In the genomic region with DNA sequence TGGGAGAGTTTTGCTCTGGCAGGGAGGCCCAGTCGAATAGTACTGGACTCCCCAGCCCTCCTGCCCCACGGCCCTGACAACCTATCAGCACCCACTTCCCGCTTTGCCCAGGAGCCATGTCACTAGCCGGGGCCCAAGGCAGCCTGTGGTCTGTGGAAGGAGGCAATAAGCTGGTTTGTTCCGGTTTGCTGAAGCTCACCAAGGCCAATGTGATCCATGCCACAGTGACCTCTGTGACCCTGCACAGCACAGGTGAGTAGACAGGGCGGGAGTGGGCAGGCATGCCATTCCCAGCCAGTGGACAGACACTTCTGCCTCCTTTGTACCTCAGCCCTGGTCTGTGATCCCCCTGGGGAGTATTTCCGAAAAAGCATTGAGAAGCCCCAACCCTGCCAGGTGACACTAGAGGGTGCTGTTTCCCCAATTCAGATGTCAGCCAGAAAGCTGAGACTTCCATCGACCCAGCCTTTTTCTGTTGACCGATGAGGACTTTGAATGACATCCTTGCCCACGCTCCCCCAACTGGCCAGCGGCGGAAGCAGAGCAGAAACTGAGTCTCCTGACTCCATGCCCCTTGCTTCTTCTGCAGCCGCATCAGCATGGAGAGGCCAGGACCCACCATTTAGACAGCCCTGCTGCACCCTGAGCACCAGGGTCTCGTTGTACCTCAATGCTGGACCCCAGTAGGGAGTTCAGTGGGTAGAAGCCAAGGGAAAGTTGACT, we compare ENCODE assay signal across 8 cellular contexts. TPM values are rescaled to one million over a fixed set of nuclear protein-coding genes. Genes with fewer than 3 reads are reported as not detected.
DNase-seq lines count a peak whose midpoint lies in the region; ATAC-seq and TF ChIP-seq lines count a peak whose summit lies in the region.

No MANE protein-coding gene starts in this region.

- H3K4me1 ChIP-seq in mucosa of descending colon (ENCODE audit: low read depth) = peaks cover 5% of the 10 kb centered on the region

- intact Hi-C loops in mucosa of descending colon (cut with DNase I, micrococcal nuclease) = loop anchor here in 1 of 2 donors (10.0 kb wide), 2 partner anchors 67 to 197 kb away; no protein-coding TSS in a partner anchor

- peaks cover 12% of the 10 kb centered on the region for H3K4me1 Mint-ChIP-seq in activated CD4-positive, alpha-beta T cell treated with anti-CD3 and anti-CD28 coated beads, Interleukin-2, amount 10 ng/mL, durations not matched to agents 7 days and 5 days

- ATAC-seq in GM18520 (IDR thresholded peaks at IDR 0.05; ENCODE audit: unreplicated experiment) = peak; percentile 49
- ATAC-seq in HG03139 (IDR thresholded peaks at IDR 0.05; ENCODE audit: unreplicated experiment) = peak; percentile 63
- peak; percentile 79 for ATAC-seq in mucosa of descending colon

- peak; percentile 85 for DNase-seq in AG20443 (ENCODE audit: low spot score)
- DNase-seq in NCI-H748 (lab: John Stamatoyannopoulos, UW; ENCODE audit: unreplicated experiment) = peak; percentile 84
- peak; percentile 64 for DNase-seq in activated CD4-positive, alpha-beta T cell treated with anti-CD3 and anti-CD28 coated beads, Interleukin-2, amount 10 ng/mL, durations not matched to agents 7 days and 5 days
- DNase-seq in effector CD8-positive, alpha-beta T cell (lab: John Stamatoyannopoulos, UW) = peak; percentile 27
- DNase-seq in mucosa of descending colon = peak in 2 of 3 donors; percentile 56 to 73
- peak; percentile 72 for DNase-seq in stromal cell of bone marrow (ENCODE audit: low read depth)

- H3K36me3 ChIP-seq in mucosa of descending colon (ENCODE audit: low read depth) = no peaks in the 10 kb centered on the region

- H3K4me3 ChIP-seq in mucosa of descending colon = no peak overlapping the region

- H3K9me3 Mint-ChIP-seq in activated CD4-positive, alpha-beta T cell treated with anti-CD3 and anti-CD28 coated beads, Interleukin-2, amount 10 ng/mL, durations not matched to agents 7 days and 5 days = no peaks in the 10 kb centered on the region

- H3K27ac Mint-ChIP-seq in activated CD4-positive, alpha-beta T cell treated with anti-CD3 and anti-CD28 coated beads, Interleukin-2, amount 10 ng/mL, durations not matched to agents 7 days and 5 days = peak overlapping the region; percentile 34

- no peaks in the 10 kb centered on the region for H3K9me3 ChIP-seq in mucosa of descending colon

- TF ChIP-seq CTCF in mucosa of descending colon (IDR thresholded peaks at IDR 0.05) = peak; percentile 41

- H3K27me3 Mint-ChIP-seq in activated CD4-positive, alpha-beta T cell treated with anti-CD3 and anti-CD28 coated beads, Interleukin-2, amount 10 ng/mL, durations not matched to agents 7 days and 5 days = no peaks in the 10 kb centered on the region

- POLR2A ChIA-PET in activated CD4-positive, alpha-beta T cell treated with anti-CD3 and anti-CD28 coated beads, Interleukin-2, amount 10 ng/mL, durations not matched to agents 7 days and 5 days (lab: Charles Lee) = interaction anchor here (0.6 kb wide), 1 partner anchor 72 kb away, joined by 3 read pairs; no protein-coding TSS in a partner anchor

- CTCF ChIA-PET in activated CD4-positive, alpha-beta T cell treated with anti-CD3 and anti-CD28 coated beads, Interleukin-2, amount 10 ng/mL, durations not matched to agents 7 days and 5 days (lab: Charles Lee) = interaction anchor here (0.7 to 5.8 kb wide), 24 partner anchors 9 to 244 kb away, joined by 3 to 29 read pairs (median 4); a partner anchor contains a TSS

- no peak overlapping the region for H3K4me3 Mint-ChIP-seq in activated CD4-positive, alpha-beta T cell treated with anti-CD3 and anti-CD28 coated beads, Interleukin-2, amount 10 ng/mL, durations not matched to agents 7 days and 5 days

- H3K36me3 Mint-ChIP-seq in activated CD4-positive, alpha-beta T cell treated with anti-CD3 and anti-CD28 coated beads, Interleukin-2, amount 10 ng/mL, durations not matched to agents 7 days and 5 days (ENCODE audit: low read depth) = peaks cover 8% of the 10 kb centered on the region

RNA-seq across cellular contexts. Expression of a gene that starts 9.6 kb away (rescaled TPM):
- 10 to 100 TPM; 34.5 to 34.6 TPM for total RNA-seq in activated CD4-positive, alpha-beta T cell treated with anti-CD3 and anti-CD28 coated beads, Interleukin-2, amount 10 ng/mL, durations not matched to agents 7 days and 5 days
- total RNA-seq in mucosa of descending colon = 1 to 10 TPM; 3.1 to 5.9 (median 4.2) TPM

RNA-seq across cellular contexts. Expression of a gene that starts 11.7 kb away (rescaled TPM):
- total RNA-seq in activated CD4-positive, alpha-beta T cell treated with anti-CD3 and anti-CD28 coated beads, Interleukin-2, amount 10 ng/mL, durations not matched to agents 7 days and 5 days = not detected
- under 1 TPM in 1 of 3 donors, not detected in 2; 0.92 TPM for total RNA-seq in mucosa of descending colon

RNA-seq across cellular contexts. Expression of a gene that starts 22.1 kb away (rescaled TPM):
- 10 to 100 TPM; 36.1 to 36.6 TPM for total RNA-seq in activated CD4-positive, alpha-beta T cell treated with anti-CD3 and anti-CD28 coated beads, Interleukin-2, amount 10 ng/mL, durations not matched to agents 7 days and 5 days
- 10 to 100 TPM in 2 of 3 donors, 1 to 10 TPM in 1; 9.9 to 15.2 (median 11.1) TPM for total RNA-seq in mucosa of descending colon

Comparison
In these comparisons a context has a peak if more than half of its experiments do, and no peak if none do; other contexts are left out.
1. DNase-seq: peak in every context shown above with its lines; median percentile 85 in AG20443; 84 in NCI-H748; 72 in stromal cell of bone marrow; 64 in mucosa of descending colon; 64 in activated CD4-positive, alpha-beta T cell treated with anti-CD3 and anti-CD28 coated beads, Interleukin-2, amount 10 ng/mL, durations not matched to agents 7 days and 5 days; 27 in effector CD8-positive, alpha-beta T cell.
2. RNA of a gene that starts 9.6 kb away (total RNA-seq): 34.5 to 34.6 TPM in activated CD4-positive, alpha-beta T cell treated with anti-CD3 and anti-CD28 coated beads, Interleukin-2, amount 10 ng/mL, durations not matched to agents 7 days and 5 days; 3.1 to 5.9 TPM in mucosa of descending colon; every median in the first group is over 4 times any median in the second.
3. Peak in every context shown above with its lines, with median percentiles within 50 percentile points of each other: ATAC-seq.